ENCODE assay signal across 9 cellular contexts in genomic region chr22:45212992-45213751, GRCh38. TPM values are rescaled to one million over a fixed set of nuclear protein-coding genes. Genes with fewer than 3 reads are reported as not detected.
DNase-seq lines count a peak whose midpoint lies in the region; ATAC-seq lines count a peak whose summit lies in the region.
"Had no signal": no experiment of that assay in that cellular context is flagged by ENCODE, and none has a peak within 500 bp of the region (broad histone marks: within the 10 kb centered on the region; RNA-seq: fewer than 3 reads in every experiment).

No MANE protein-coding gene starts in this region.

- H2BK120ac ChIP-seq in trophoblast cell (ENCODE audit: insufficient read depth, low read length, poor library complexity), result no peak overlapping the region

- H4K8ac ChIP-seq in trophoblast cell (ENCODE audit: low read depth, low read length), result no peak overlapping the region

- no peaks in the 10 kb centered on the region for H3K9me3 ChIP-seq in trophoblast cell (ENCODE audit: insufficient read depth, low read depth, low read length)

- no peak overlapping the region for H2BK12ac ChIP-seq in trophoblast cell (ENCODE audit: low read length)

- H3K9ac ChIP-seq in trophoblast cell (ENCODE audit: low read length), result no peak overlapping the region

- H3K36me3 Mint-ChIP-seq in activated T-cell treated with anti-CD3 and anti-CD28 coated beads, Interleukin-2, amount 50 U/mL, for 4 hours (ENCODE audit: insufficient read depth), result peaks cover 4% of the 10 kb centered on the region

- H3K79me1 ChIP-seq in trophoblast cell (ENCODE audit: low read length), result peaks cover 6% of the 10 kb centered on the region

- H2BK5ac ChIP-seq in trophoblast cell (ENCODE audit: low read depth, low read length, poor library complexity), result no peak overlapping the region

- no peak overlapping the region for H3K4me2 ChIP-seq in trophoblast cell (ENCODE audit: low read length)

- peaks cover 23 to 27% of the 10 kb centered on the region in 2 experiments for H3K4me1 ChIP-seq in trophoblast cell (ENCODE audit: control insufficient read depth in 1 of 2, insufficient read depth in 2 of 2, low read length in 2 of 2)

- H3K4me3 Mint-ChIP-seq in activated T-cell treated with anti-CD3 and anti-CD28 coated beads, Interleukin-2, amount 50 U/mL, for 4 hours, result no peak overlapping the region
- H3K4me3 Mint-ChIP-seq: neural crest cell had no signal

- no CpG with 5 or more reads among the region's 22 CpGs for WGBS in trophoblast cell (ENCODE audit: extremely low coverage, insufficient coverage, insufficient read length)

- no peak overlapping the region for H4K91ac ChIP-seq in trophoblast cell (ENCODE audit: low read depth, low read length)

- no peak overlapping the region for H2AK5ac ChIP-seq in trophoblast cell (ENCODE audit: low read length)

- H3K18ac ChIP-seq in trophoblast cell (ENCODE audit: low read length), result no peak overlapping the region

- H3K4me1 Mint-ChIP-seq in activated T-cell treated with anti-CD3 and anti-CD28 coated beads, Interleukin-2, amount 50 U/mL, for 4 hours (ENCODE audit: low read depth), result no peaks in the 10 kb centered on the region

- no peak overlapping the region for H2AFZ ChIP-seq in trophoblast cell (ENCODE audit: insufficient read depth, low read length, poor library complexity)

- no peak overlapping the region for H3K27ac ChIP-seq in trophoblast cell (ENCODE audit: low read depth, low read length)

- H3K9me3 Mint-ChIP-seq in activated T-cell treated with anti-CD3 and anti-CD28 coated beads, Interleukin-2, amount 50 U/mL, for 4 hours, result no peaks in the 10 kb centered on the region
- H3K9me3 Mint-ChIP-seq: neural crest cell had no signal

- H3K4me3 ChIP-seq in trophoblast cell (ENCODE audit: low read depth, low read length), result no peak overlapping the region

- no peak overlapping the region for H3K23ac ChIP-seq in trophoblast cell (ENCODE audit: low read length)

- peaks cover 2 to 8% of the 10 kb centered on the region in 2 experiments for H3K36me3 ChIP-seq in trophoblast cell (ENCODE audit: control insufficient read depth in 1 of 2, insufficient read depth in 2 of 2, low read length in 2 of 2)

- no peak overlapping the region for H3K14ac ChIP-seq in trophoblast cell (ENCODE audit: low read length)

- H3K4ac ChIP-seq in trophoblast cell (ENCODE audit: low read depth, low read length), result no peak overlapping the region

- no peaks in the 10 kb centered on the region for H3K27me3 ChIP-seq in trophoblast cell (ENCODE audit: insufficient read depth, low read length)

- no peak overlapping the region for H4K12ac ChIP-seq in trophoblast cell (ENCODE audit: low read depth, low read length)

- H3K27me3 Mint-ChIP-seq in activated T-cell treated with anti-CD3 and anti-CD28 coated beads, Interleukin-2, amount 50 U/mL, for 4 hours (ENCODE audit: low read depth), result no peaks in the 10 kb centered on the region

- no peak for ATAC-seq in HG03354 (IDR thresholded peaks at IDR 0.05; ENCODE audit: poor library complexity, severe bottlenecking, unreplicated experiment)
- no peak for ATAC-seq in activated T-cell treated with anti-CD3 and anti-CD28 coated beads, Interleukin-2, amount 50 U/mL, for 4 hours

- H3K79me2 ChIP-seq in trophoblast cell (ENCODE audit: control insufficient read depth, insufficient read depth, low read length, poor library complexity), result no peaks in the 10 kb centered on the region

- DNase-seq in C1 segment of cervical spinal cord (lab: John Stamatoyannopoulos, UW) (peak in 10 of 14 donors; percentile 28 to 67 (median 49)), SIG-M5 (lab: John Stamatoyannopoulos, UW) (peak; percentile 45), fibroblast of peridontal ligament (ENCODE audit: extremely low read depth) (peak; percentile 60), trophoblast cell (peak; percentile 35 to 37), T-helper 9 cell (no peak), NCI-H2107 treated with DMSO at 0.1 percent for 48 hours (lab: John Stamatoyannopoulos, UW; ENCODE audit: unreplicated experiment) (no peak)
- no peak for DNase-seq in activated T-cell treated with anti-CD3 and anti-CD28 coated beads, Interleukin-2, amount 50 U/mL, for 4 hours

RNA-seq across cellular contexts. Expression of gene KIAA0930, which starts 27.5 kb away (rescaled TPM):
- polyA plus RNA-seq in trophoblast cell (2013), result 68.2 and 71.9 TPM in 2 replicates
- 10 to 100 TPM; 46.8 to 52.6 (median 48.8) TPM for total RNA-seq in activated T-cell treated with anti-CD3 and anti-CD28 coated beads, Interleukin-2, amount 50 U/mL, for 4 hours

RNA-seq across cellular contexts. Expression of gene NUP50, which starts 49.4 kb away (rescaled TPM):
- 105 and 108 TPM in 2 replicates for polyA plus RNA-seq in trophoblast cell (2013)
- 100 to 1,000 TPM; 155 to 164 (median 163) TPM for total RNA-seq in activated T-cell treated with anti-CD3 and anti-CD28 coated beads, Interleukin-2, amount 50 U/mL, for 4 hours

Comparison
In these comparisons a context has a peak if more than half of its experiments do, and no peak if none do; other contexts are left out.
1. DNase-seq: peak in C1 segment of cervical spinal cord (10 of 14), SIG-M5 (single experiment), fibroblast of peridontal ligament (single experiment) and trophoblast cell (2 of 2); none in activated T-cell treated with anti-CD3 and anti-CD28 coated beads, Interleukin-2, amount 50 U/mL, for 4 hours (single experiment), T-helper 9 cell (single experiment) and NCI-H2107 treated with DMSO at 0.1 percent for 48 hours (single experiment).